Comparison of ENCODE assay signal across 1 cellular context in the genomic region with DNA sequence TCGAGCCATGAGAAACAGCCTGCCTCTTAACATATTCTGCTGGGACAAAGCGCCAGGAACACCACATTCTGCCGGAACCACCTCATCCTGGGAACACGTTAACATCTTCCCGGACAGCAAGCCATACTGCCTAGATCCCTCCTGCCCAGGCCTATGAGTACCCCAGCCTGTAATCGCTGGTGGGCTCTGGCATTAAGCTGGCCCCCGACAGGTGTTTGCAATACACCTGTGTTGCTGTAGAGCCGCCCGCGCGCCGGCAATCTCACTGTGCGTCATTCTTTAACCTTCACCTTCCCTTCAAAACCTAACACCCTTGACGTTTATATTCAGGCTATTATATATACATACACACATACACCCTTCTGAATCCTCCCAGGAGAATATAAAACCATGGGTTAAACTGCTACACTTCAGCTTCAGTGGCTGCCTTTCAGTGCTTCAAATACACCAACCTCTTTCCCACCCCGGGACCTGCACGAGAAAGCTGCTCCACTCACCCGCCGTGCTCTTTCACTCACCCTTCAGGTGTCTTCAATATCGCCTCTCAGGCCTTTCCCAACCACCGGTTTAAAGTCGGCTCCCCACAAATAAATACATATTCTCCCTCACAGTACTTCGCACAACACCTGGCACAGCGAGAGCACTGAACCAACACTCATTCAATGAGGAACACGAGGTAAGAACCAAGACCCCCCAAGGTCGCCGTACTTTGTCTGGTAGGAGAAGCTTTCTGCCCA.
TF ChIP-seq lines count a peak whose summit lies in the region.

No MANE protein-coding gene starts in this region.

TF ChIP-seq in GM23338, 12 proteins besides CTCF, POLR2A, EP300 and RAD21 (continued from another document):
- TF ChIP-seq, protein P1, sequence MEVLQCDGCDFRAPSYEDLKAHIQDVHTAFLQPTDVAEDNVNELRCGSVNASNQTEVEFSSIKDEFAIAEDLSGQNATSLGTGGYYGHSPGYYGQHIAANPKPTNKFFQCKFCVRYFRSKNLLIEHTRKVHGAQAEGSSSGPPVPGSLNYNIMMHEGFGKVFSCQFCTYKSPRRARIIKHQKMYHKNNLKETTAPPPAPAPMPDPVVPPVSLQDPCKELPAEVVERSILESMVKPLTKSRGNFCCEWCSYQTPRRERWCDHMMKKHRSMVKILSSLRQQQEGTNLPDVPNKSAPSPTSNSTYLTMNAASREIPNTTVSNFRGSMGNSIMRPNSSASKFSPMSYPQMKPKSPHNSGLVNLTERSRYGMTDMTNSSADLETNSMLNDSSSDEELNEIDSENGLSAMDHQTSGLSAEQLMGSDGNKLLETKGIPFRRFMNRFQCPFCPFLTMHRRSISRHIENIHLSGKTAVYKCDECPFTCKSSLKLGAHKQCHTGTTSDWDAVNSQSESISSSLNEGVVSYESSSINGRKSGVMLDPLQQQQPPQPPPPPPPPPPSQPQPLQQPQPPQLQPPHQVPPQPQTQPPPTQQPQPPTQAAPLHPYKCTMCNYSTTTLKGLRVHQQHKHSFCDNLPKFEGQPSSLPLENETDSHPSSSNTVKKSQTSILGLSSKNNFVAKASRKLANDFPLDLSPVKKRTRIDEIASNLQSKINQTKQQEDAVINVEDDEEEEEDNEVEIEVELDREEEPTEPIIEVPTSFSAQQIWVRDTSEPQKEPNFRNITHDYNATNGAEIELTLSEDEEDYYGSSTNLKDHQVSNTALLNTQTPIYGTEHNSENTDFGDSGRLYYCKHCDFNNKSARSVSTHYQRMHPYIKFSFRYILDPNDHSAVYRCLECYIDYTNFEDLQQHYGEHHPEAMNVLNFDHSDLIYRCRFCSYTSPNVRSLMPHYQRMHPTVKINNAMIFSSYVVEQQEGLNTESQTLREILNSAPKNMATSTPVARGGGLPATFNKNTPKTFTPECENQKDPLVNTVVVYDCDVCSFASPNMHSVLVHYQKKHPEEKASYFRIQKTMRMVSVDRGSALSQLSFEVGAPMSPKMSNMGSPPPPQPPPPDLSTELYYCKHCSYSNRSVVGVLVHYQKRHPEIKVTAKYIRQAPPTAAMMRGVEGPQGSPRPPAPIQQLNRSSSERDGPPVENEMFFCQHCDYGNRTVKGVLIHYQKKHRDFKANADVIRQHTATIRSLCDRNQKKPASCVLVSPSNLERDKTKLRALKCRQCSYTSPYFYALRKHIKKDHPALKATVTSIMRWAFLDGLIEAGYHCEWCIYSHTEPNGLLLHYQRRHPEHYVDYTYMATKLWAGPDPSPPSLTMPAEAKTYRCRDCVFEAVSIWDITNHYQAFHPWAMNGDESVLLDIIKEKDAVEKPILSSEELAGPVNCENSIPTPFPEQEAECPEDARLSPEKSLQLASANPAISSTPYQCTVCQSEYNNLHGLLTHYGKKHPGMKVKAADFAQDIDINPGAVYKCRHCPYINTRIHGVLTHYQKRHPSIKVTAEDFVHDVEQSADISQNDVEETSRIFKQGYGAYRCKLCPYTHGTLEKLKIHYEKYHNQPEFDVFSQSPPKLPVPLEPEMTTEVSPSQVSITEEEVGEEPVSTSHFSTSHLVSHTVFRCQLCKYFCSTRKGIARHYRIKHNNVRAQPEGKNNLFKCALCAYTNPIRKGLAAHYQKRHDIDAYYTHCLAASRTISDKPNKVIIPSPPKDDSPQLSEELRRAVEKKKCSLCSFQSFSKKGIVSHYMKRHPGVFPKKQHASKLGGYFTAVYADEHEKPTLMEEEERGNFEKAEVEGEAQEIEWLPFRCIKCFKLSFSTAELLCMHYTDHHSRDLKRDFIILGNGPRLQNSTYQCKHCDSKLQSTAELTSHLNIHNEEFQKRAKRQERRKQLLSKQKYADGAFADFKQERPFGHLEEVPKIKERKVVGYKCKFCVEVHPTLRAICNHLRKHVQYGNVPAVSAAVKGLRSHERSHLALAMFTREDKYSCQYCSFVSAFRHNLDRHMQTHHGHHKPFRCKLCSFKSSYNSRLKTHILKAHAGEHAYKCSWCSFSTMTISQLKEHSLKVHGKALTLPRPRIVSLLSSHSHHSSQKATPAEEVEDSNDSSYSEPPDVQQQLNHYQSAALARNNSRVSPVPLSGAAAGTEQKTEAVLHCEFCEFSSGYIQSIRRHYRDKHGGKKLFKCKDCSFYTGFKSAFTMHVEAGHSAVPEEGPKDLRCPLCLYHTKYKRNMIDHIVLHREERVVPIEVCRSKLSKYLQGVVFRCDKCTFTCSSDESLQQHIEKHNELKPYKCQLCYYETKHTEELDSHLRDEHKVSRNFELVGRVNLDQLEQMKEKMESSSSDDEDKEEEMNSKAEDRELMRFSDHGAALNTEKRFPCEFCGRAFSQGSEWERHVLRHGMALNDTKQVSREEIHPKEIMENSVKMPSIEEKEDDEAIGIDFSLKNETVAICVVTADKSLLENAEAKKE (CRISPR knock-in tag; IDR thresholded peaks at IDR 0.05): no peak
- no peak for TF ChIP-seq CREB1 (CRISPR knock-in tag; IDR thresholded peaks at IDR 0.05; ENCODE audit: low read depth)
- TF ChIP-seq, protein P2, sequence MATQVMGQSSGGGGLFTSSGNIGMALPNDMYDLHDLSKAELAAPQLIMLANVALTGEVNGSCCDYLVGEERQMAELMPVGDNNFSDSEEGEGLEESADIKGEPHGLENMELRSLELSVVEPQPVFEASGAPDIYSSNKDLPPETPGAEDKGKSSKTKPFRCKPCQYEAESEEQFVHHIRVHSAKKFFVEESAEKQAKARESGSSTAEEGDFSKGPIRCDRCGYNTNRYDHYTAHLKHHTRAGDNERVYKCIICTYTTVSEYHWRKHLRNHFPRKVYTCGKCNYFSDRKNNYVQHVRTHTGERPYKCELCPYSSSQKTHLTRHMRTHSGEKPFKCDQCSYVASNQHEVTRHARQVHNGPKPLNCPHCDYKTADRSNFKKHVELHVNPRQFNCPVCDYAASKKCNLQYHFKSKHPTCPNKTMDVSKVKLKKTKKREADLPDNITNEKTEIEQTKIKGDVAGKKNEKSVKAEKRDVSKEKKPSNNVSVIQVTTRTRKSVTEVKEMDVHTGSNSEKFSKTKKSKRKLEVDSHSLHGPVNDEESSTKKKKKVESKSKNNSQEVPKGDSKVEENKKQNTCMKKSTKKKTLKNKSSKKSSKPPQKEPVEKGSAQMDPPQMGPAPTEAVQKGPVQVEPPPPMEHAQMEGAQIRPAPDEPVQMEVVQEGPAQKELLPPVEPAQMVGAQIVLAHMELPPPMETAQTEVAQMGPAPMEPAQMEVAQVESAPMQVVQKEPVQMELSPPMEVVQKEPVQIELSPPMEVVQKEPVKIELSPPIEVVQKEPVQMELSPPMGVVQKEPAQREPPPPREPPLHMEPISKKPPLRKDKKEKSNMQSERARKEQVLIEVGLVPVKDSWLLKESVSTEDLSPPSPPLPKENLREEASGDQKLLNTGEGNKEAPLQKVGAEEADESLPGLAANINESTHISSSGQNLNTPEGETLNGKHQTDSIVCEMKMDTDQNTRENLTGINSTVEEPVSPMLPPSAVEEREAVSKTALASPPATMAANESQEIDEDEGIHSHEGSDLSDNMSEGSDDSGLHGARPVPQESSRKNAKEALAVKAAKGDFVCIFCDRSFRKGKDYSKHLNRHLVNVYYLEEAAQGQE (IDR thresholded peaks at IDR 0.05; ENCODE audit: unreplicated experiment): no peak
- no peak for TF ChIP-seq POLR2AphosphoS5 (IDR thresholded peaks at IDR 0.05; ENCODE audit: low read depth)
- no peak for TF ChIP-seq EZH2 (IDR thresholded peaks at IDR 0.05; ENCODE audit: low read depth, unreplicated experiment)
- no peak for TF ChIP-seq EZH2phosphoT487 (IDR thresholded peaks at IDR 0.05; ENCODE audit: unreplicated experiment)
- no peak for TF ChIP-seq NANOG (IDR thresholded peaks at IDR 0.05; ENCODE audit: borderline replicate concordance)
- TF ChIP-seq ZNF114 (CRISPR knock-in tag; IDR thresholded peaks at IDR 0.05): no peak
